13 cellular contexts compared by ENCODE assay signal in genomic region chr14:50871914-50872732, GRCh38. TPM values are rescaled to one million over a fixed set of nuclear protein-coding genes. Genes with fewer than 3 reads are reported as not detected.
DNase-seq lines count a peak whose midpoint lies in the region; ATAC-seq and TF ChIP-seq lines count a peak whose summit lies in the region.
"Had no signal": no experiment of that assay in that cellular context is flagged by ENCODE, and none has a peak within 500 bp of the region (broad histone marks: within the 10 kb centered on the region; RNA-seq: fewer than 3 reads in every experiment).

ABHD12B (plus strand) TSS chr14:50872053; CDS start chr14:50872175, 122 bp downstream.

- DNase-seq in Right ventricle myocardium superior (no peak), Right ventricle myocardium inferior (ENCODE audit: missing footprints) (no peak), esophagus muscularis mucosa (ENCODE audit: extremely low spot score) (no peak), naive B cell (no peak), upper lobe of left lung (peak in 1 of 2 donors; percentile 86), COR-L47 (lab: John Stamatoyannopoulos, UW) (no peak)
- DNase-seq: activated naive CD4-positive, alpha-beta T cell treated with anti-CD3 and anti-CD28 coated beads for 36 hours; foreskin keratinocyte; HFFc6 had no signal

- H3K9me3 ChIP-seq in esophagus muscularis mucosa (no peaks in the 10 kb centered on the region), upper lobe of left lung (no peaks in the 10 kb centered on the region)

- intact Hi-C loops in Right ventricle myocardium superior (cut with DNase I) (no loop called here), Right ventricle myocardium inferior (cut with DNase I) (no loop called here), esophagus muscularis mucosa (cut with DNase I) (no loop called here)

- peaks cover 17 to 37% (median 29%) of the 10 kb centered on the region in 3 donors for H3K4me1 Mint-ChIP-seq in naive B cell

- no peak for TF ChIP-seq EP300 in esophagus muscularis mucosa (IDR thresholded peaks at IDR 0.05)
- no peak for TF ChIP-seq EP300 in upper lobe of left lung (IDR thresholded peaks at IDR 0.05)

- peak within 1 kb of the TSS; percentile 3 to 66 (median 56) for H3K4me3 Mint-ChIP-seq in naive B cell
- H3K4me3 Mint-ChIP-seq: activated naive CD4-positive, alpha-beta T cell treated with anti-CD3 and anti-CD28 coated beads for 36 hours; HFFc6 had no signal

- peak within 1 kb of the TSS; percentile 32 to 48 (median 38) for H3K4me3 ChIP-seq in esophagus muscularis mucosa
- H3K4me3 ChIP-seq in upper lobe of left lung = peak within 1 kb of the TSS in 3 of 4 donors; percentile 16 to 29 (median 27)

- no peak within 1 kb of the TSS for H3K27ac ChIP-seq in esophagus muscularis mucosa (replicated peaks in 1 of 4)
- H3K27ac ChIP-seq in upper lobe of left lung = no peak within 1 kb of the TSS
- H3K27ac ChIP-seq: foreskin keratinocyte had no signal

- WGBS in esophagus muscularis mucosa = 16% methylated on average over 17 of the region's 63 CpGs
- WGBS in upper lobe of left lung, 2 donors = 12 to 18% methylated on average over 8 to 21 of the region's 63 CpGs

- H3K9me3 Mint-ChIP-seq in naive B cell = no peaks in the 10 kb centered on the region
- H3K9me3 Mint-ChIP-seq: activated naive CD4-positive, alpha-beta T cell treated with anti-CD3 and anti-CD28 coated beads for 36 hours; HFFc6 had no signal

- peak within 1 kb of the TSS in 3 of 6 donors; percentile 29 to 70 (median 49) for H3K27ac Mint-ChIP-seq in naive B cell
- H3K27ac Mint-ChIP-seq: activated naive CD4-positive, alpha-beta T cell treated with anti-CD3 and anti-CD28 coated beads for 36 hours; HFFc6 had no signal

- TF ChIP-seq POLR2A in esophagus muscularis mucosa (IDR thresholded peaks at IDR 0.05; ENCODE audit: low read depth) (no peak), upper lobe of left lung (IDR thresholded peaks at IDR 0.05) (no peak)

- no peak for TF ChIP-seq CTCF in esophagus muscularis mucosa (IDR thresholded peaks at IDR 0.05)
- no peak for TF ChIP-seq CTCF in upper lobe of left lung (IDR thresholded peaks at IDR 0.05)

- peaks cover 0 to 9% of the 10 kb centered on the region in 2 donors for H3K36me3 Mint-ChIP-seq in naive B cell

- H3K27me3 ChIP-seq in esophagus muscularis mucosa = peaks cover 0 to 51% (median 22%) of the 10 kb centered on the region in 4 donors
- H3K27me3 ChIP-seq in upper lobe of left lung = peaks cover 0 to 13% (median 3%) of the 10 kb centered on the region in 4 donors

- peak; percentile 49 for ATAC-seq in Right ventricle myocardium superior (ENCODE audit: poor library complexity)
- no peak for ATAC-seq in Right ventricle myocardium inferior
- peak; percentile 36 to 50 for ATAC-seq in naive B cell (ENCODE audit: low read depth in 2 of 2)
- peak; percentile 53 to 68 for ATAC-seq in upper lobe of left lung (ENCODE audit: low FRiP score in 2 of 2)
- no peak for ATAC-seq in GM21723 (IDR thresholded peaks at IDR 0.05; ENCODE audit: unreplicated experiment)
- no peak for ATAC-seq in GM21367 (IDR thresholded peaks at IDR 0.05; ENCODE audit: unreplicated experiment)
- ATAC-seq: foreskin keratinocyte had no signal

- no peaks in the 10 kb centered on the region for H3K36me3 ChIP-seq in esophagus muscularis mucosa
- H3K36me3 ChIP-seq in upper lobe of left lung = no peaks in the 10 kb centered on the region

- H3K4me1 ChIP-seq in esophagus muscularis mucosa (peaks cover 0 to 9% (median 8%) of the 10 kb centered on the region in 4 donors), upper lobe of left lung (peaks cover 5 to 9% (median 8%) of the 10 kb centered on the region in 4 donors)
- H3K4me1 ChIP-seq: foreskin keratinocyte had no signal

- H3K27me3 Mint-ChIP-seq in naive B cell = peaks cover 40 to 58% (median 49%) of the 10 kb centered on the region in 3 donors

RNA-seq across cellular contexts. Expression of gene ABHD12B, which starts in this region (rescaled TPM):
- total RNA-seq in Right ventricle myocardium superior (not detected), Right ventricle myocardium inferior (not detected), esophagus muscularis mucosa (not detected), upper lobe of left lung (1 to 10 TPM in 1 of 6 donors, under 1 TPM in 2, not detected in 3; 0.26 to 7.6 (median 0.44) TPM)
- not detected for polyA plus RNA-seq in naive B cell (ENCODE audit: low read depth in 6 of 6)
- total RNA-seq: activated naive CD4-positive, alpha-beta T cell treated with anti-CD3 and anti-CD28 coated beads for 36 hours; foreskin keratinocyte; NCI-H460; subcutaneous adipose tissue had no signal
- polyA plus RNA-seq: foreskin keratinocyte had no signal

Comparison
In these comparisons a context has a peak if more than half of its experiments do, and no peak if none do; other contexts are left out.
1. Peak in ATAC-seq in Right ventricle myocardium superior; RNA of the gene not detected or under 1 TPM.
2. Peak in ATAC-seq in naive B cell; RNA of the gene not detected or under 1 TPM.
3. ATAC-seq: peak in upper lobe of left lung (2 of 2); none in Right ventricle myocardium inferior (single experiment), GM21723 (single experiment) and GM21367 (single experiment).